8 cellular contexts compared by ENCODE assay signal in genomic region chr12:569803-570236, GRCh38.
DNase-seq lines count a peak whose midpoint lies in the region; ATAC-seq lines count a peak whose summit lies in the region.

No MANE protein-coding gene starts in this region.

- no peaks in the 10 kb centered on the region for H3K36me3 ChIP-seq in urinary bladder (ENCODE audit: insufficient read depth)

- peak overlapping the region; percentile 73 for H3K27ac Mint-ChIP-seq in T-helper 2 cell treated with Interferon-gamma antibody and Interleukin-4, amounts not matched to agents 5 μg/mL and 100 μg/mL, for 36 hours

- peak overlapping the region; percentile 85 for H3K4me3 Mint-ChIP-seq in T-helper 2 cell treated with Interferon-gamma antibody and Interleukin-4, amounts not matched to agents 5 μg/mL and 100 μg/mL, for 36 hours

- no peaks in the 10 kb centered on the region for H3K9me3 Mint-ChIP-seq in T-helper 2 cell treated with Interferon-gamma antibody and Interleukin-4, amounts not matched to agents 5 μg/mL and 100 μg/mL, for 36 hours

- H3K27me3 ChIP-seq in right cardiac atrium (ENCODE audit: control insufficient read depth, insufficient read depth), result no peaks in the 10 kb centered on the region

- intact Hi-C loops in right cardiac atrium (cut with DNase I), result loop anchor here (2.0 to 10.0 kb wide), 7 partner anchors 75 to 385 kb away; partner anchors contain the start of genes RAD52 (in 3 of the 4) and WNK1 (in 2 of the 4)

- H3K9me3 ChIP-seq in right cardiac atrium (ENCODE audit: control insufficient read depth, low read length), result no peaks in the 10 kb centered on the region

- peak; percentile 80 for ATAC-seq in GM19467 (IDR thresholded peaks at IDR 0.05; ENCODE audit: unreplicated experiment)
- peak; percentile 78 to 82 for ATAC-seq in right cardiac atrium

- no peaks in the 10 kb centered on the region for H3K27me3 Mint-ChIP-seq in T-helper 2 cell treated with Interferon-gamma antibody and Interleukin-4, amounts not matched to agents 5 μg/mL and 100 μg/mL, for 36 hours (ENCODE audit: low read depth)

- H3K4me3 ChIP-seq in right cardiac atrium (ENCODE audit: low read length) (peak overlapping the region; percentile 47), urinary bladder (ENCODE audit: low read depth, low read length) (peak overlapping the region; percentile 39)

- DNase-seq in Ammon's horn (ENCODE audit: low spot score), result peak; percentile 89
- DNase-seq in NAMALWA (ENCODE audit: low spot score), result peak; percentile 86
- peak; percentile 82 for DNase-seq in T-helper 2 cell treated with Interferon-gamma antibody and Interleukin-4, amounts not matched to agents 5 μg/mL and 100 μg/mL, for 36 hours (ENCODE audit: low spot score)
- peak in 56 of 58 donors; percentile 17 to 91 (median 66) for DNase-seq in anterior cingulate cortex (lab: John Stamatoyannopoulos, UW)
- DNase-seq in right cardiac atrium, result peak; percentile 91 to 97 (median 96)
- peak; percentile 20 for DNase-seq in pulmonary artery endothelial cell (ENCODE audit: low read depth, low spot score)

- H3K36me3 Mint-ChIP-seq in T-helper 2 cell treated with Interferon-gamma antibody and Interleukin-4, amounts not matched to agents 5 μg/mL and 100 μg/mL, for 36 hours (ENCODE audit: low read depth), result peaks cover 12% of the 10 kb centered on the region

- H3K4me1 Mint-ChIP-seq in T-helper 2 cell treated with Interferon-gamma antibody and Interleukin-4, amounts not matched to agents 5 μg/mL and 100 μg/mL, for 36 hours (ENCODE audit: low read depth), result peaks cover 42% of the 10 kb centered on the region

- H3K27ac ChIP-seq in right cardiac atrium (ENCODE audit: low read length) (peak overlapping the region; percentile 93), urinary bladder (ENCODE audit: low read depth) (no peak overlapping the region)

- under 1% methylated on average over 39 of the region's 39 CpGs for WGBS in right cardiac atrium
- WGBS in urinary bladder, result under 1% methylated on average over 39 of the region's 39 CpGs

- H3K4me1 ChIP-seq in right cardiac atrium (ENCODE audit: control insufficient read depth, insufficient read depth, low read length) (peaks cover 9% of the 10 kb centered on the region), urinary bladder (ENCODE audit: insufficient read depth) (no peaks in the 10 kb centered on the region)

Comparison
In these comparisons a context has a peak if more than half of its experiments do, and no peak if none do; other contexts are left out.
1. DNase-seq: peak in every context shown above with its lines; median percentile 96 in right cardiac atrium; 89 in Ammon's horn; 86 in NAMALWA; 82 in T-helper 2 cell treated with Interferon-gamma antibody and Interleukin-4, amounts not matched to agents 5 μg/mL and 100 μg/mL, for 36 hours; 66 in anterior cingulate cortex; 20 in pulmonary artery endothelial cell.